8 cellular contexts compared by ENCODE assay signal in genomic region chr13:61954092-61954491, GRCh38.
DNase-seq lines count a peak whose midpoint lies in the region; ATAC-seq and TF ChIP-seq lines count a peak whose summit lies in the region.

No MANE protein-coding gene starts in this region.

- H3K18ac ChIP-seq in neuronal stem cell (ENCODE audit: low read length) = no peak overlapping the region

- H3K9me3 ChIP-seq in neuronal stem cell (replicated peaks in 1 of 2; ENCODE audit: control insufficient read depth in 2 of 2, insufficient read depth in 1 of 2, low read depth in 1 of 2, low read length in 2 of 2) = no peaks in the 10 kb centered on the region

- H2AFZ ChIP-seq in neuronal stem cell (ENCODE audit: low read length) = no peak overlapping the region

- no peaks in the 10 kb centered on the region for H3K4me1 ChIP-seq in neuronal stem cell (ENCODE audit: control insufficient read depth in 2 of 2, insufficient read depth in 1 of 2, low read depth in 1 of 2, low read length in 2 of 2)

- no peak overlapping the region for H2BK5ac ChIP-seq in neuronal stem cell (ENCODE audit: low read length)

- no peaks in the 10 kb centered on the region for H3K36me3 Mint-ChIP-seq in HFFc6 (ENCODE audit: low read depth)

- no peaks in the 10 kb centered on the region for H3K4me1 Mint-ChIP-seq in HFFc6 (ENCODE audit: low read depth)

- no CpG with 5 or more reads among the region's 3 CpGs for WGBS in neuronal stem cell (ENCODE audit: extremely low coverage in 2 of 2, insufficient read length in 2 of 2, insufficient replicate concordance in 1 of 2), 2 donors

- H2BK15ac ChIP-seq in neuronal stem cell (ENCODE audit: low read length) = no peak overlapping the region

- no peak overlapping the region for H2BK120ac ChIP-seq in neuronal stem cell (ENCODE audit: low read depth, low read length)

- no peaks in the 10 kb centered on the region for H3K27me3 Mint-ChIP-seq in HFFc6 (ENCODE audit: insufficient read depth)

- ATAC-seq in GM18873 (IDR thresholded peaks at IDR 0.05; ENCODE audit: low FRiP score, unreplicated experiment) (no peak), GM19351 (IDR thresholded peaks at IDR 0.05; ENCODE audit: unreplicated experiment) (no peak)

- H3K4me2 ChIP-seq in neuronal stem cell (ENCODE audit: insufficient read depth, low read length, poor library complexity, severe bottlenecking) = no peak overlapping the region

- DNase-seq in HFFc6 (no peak), NCI-H460 (ENCODE audit: extremely low read depth, low read depth) (peak; percentile 41), cardiac fibroblast (ENCODE audit: low read depth in 2 of 2) (peak; percentile 13 to 23), neuronal stem cell (ENCODE audit: low spot score) (peak; percentile 17)
- DNase-seq in effector CD4-positive, alpha-beta T cell = no peak
- DNase-seq in activated CD4-positive, CD25-positive, alpha-beta regulatory T cell (lab: John Stamatoyannopoulos, UW) = no peak

- H3K79me1 ChIP-seq in neuronal stem cell (ENCODE audit: low read depth, low read length) = no peaks in the 10 kb centered on the region

- H3K14ac ChIP-seq in neuronal stem cell (ENCODE audit: low read length) = no peak overlapping the region

- no peaks in the 10 kb centered on the region for H3K27me3 ChIP-seq in neuronal stem cell (ENCODE audit: control insufficient read depth in 3 of 3, insufficient read depth in 3 of 3, low read depth in 1 of 3, low read length in 3 of 3)

- no peak overlapping the region for H4K8ac ChIP-seq in neuronal stem cell (ENCODE audit: low read depth, low read length)

- H3K23ac ChIP-seq in neuronal stem cell (ENCODE audit: low read depth, low read length, poor library complexity) = no peak overlapping the region

- H3K27ac ChIP-seq in neuronal stem cell (replicated peaks; ENCODE audit: low read length) = no peak overlapping the region

- peaks cover 3% of the 10 kb centered on the region; the same call in 1 of the 2 replicates for H3K9me3 Mint-ChIP-seq in HFFc6

- no peak overlapping the region for H3K27ac Mint-ChIP-seq in HFFc6

- no peak overlapping the region for H3K4ac ChIP-seq in neuronal stem cell (ENCODE audit: low read length)

- H2AK5ac ChIP-seq in neuronal stem cell (ENCODE audit: low read depth, low read length) = no peak overlapping the region

- no peak overlapping the region for H3K9ac ChIP-seq in neuronal stem cell (ENCODE audit: low read depth, low read length, poor library complexity)

- H3K4me3 ChIP-seq in cardiac fibroblast (replicated peaks in 1 of 2; ENCODE audit: low read depth in 2 of 2, low read length in 2 of 2) (no peak overlapping the region), neuronal stem cell (ENCODE audit: low read length in 2 of 2) (no peak overlapping the region)

- TF ChIP-seq CTCF in HFFc6 (IDR thresholded peaks at IDR 0.05) (peak; percentile 19; the same call in 1 of the 2 replicates), cardiac fibroblast (IDR thresholded peaks at IDR 0.05; ENCODE audit: low read depth, low read length) (no peak)

- H2BK12ac ChIP-seq in neuronal stem cell (ENCODE audit: low read length) = no peak overlapping the region

- H3K36me3 ChIP-seq in neuronal stem cell (replicated peaks in 1 of 2; ENCODE audit: control insufficient read depth in 2 of 2, insufficient read depth in 2 of 2, low read length in 2 of 2) = no peaks in the 10 kb centered on the region

- no peak overlapping the region for H3K4me3 Mint-ChIP-seq in HFFc6

- no peak overlapping the region for H4K91ac ChIP-seq in neuronal stem cell (ENCODE audit: low read depth, low read length, poor library complexity)

Comparison
In these comparisons a context has a peak if more than half of its experiments do, and no peak if none do; other contexts are left out.
1. DNase-seq: peak in NCI-H460 (single experiment), cardiac fibroblast (2 of 2) and neuronal stem cell (single experiment); none in HFFc6 (single experiment), effector CD4-positive, alpha-beta T cell (single experiment) and activated CD4-positive, CD25-positive, alpha-beta regulatory T cell (0 of 4).